5 cellular contexts compared by ENCODE assay signal in genomic region chr12:60529261-60529660, GRCh38.
"Had no signal": no experiment of that assay in that cellular context is flagged by ENCODE, and none has a peak within 500 bp of the region (broad histone marks: within the 10 kb centered on the region; RNA-seq: fewer than 3 reads in every experiment).

No MANE protein-coding gene starts in this region.

- ATAC-seq: HepG2, K562 had no signal

- H3K4me3 ChIP-seq: K562 had no signal

- DNase-seq: IMR-90, KBM-7 had no signal

- H3K27ac ChIP-seq: HL-60 had no signal
